Comparison of ENCODE assay signal across 1 cellular context in the genomic region with DNA sequence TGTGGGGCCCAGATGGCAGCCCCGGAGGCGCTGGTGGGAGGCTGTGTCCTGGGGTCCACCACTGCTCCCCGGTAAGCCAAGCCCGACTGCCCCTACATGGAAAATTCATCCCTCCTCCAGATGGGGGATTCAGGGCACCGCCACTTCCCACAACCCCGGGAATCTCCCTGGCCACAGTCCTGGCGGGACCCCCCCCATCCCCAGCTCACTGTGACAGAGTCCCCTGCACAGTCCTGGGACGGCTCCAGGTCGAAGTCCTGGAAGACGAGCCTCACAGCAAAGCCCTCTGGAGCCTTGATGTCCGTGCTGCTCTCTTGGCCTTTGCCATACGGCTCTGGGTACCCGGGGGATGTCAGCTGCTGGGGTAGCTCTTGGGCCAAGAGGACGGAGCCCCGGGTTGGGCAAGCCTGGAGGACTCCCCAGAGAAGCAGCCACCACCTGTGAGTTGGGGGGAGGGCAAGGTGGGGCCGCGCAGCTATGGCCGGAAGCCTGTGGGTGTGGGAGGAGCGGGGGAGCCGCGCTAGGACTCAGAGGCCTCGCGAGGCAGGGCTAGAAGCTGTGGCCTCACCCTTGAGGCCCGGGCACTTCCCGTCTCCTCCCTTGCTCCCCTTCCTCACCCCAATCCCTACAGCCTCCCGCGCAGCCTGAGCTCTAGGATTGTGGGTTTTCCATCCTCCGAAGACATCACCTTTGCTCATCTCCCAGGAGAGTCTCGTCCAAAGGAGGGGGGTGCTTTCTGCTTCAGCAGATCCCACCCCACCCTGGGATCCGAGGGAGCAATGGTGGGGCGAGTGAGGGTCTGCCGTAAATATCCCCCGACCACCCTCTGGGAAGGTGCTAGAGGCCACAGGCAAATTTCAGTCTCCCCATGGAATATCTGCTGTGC.
TF ChIP-seq lines count a peak whose summit lies in the region.

No MANE protein-coding gene starts in this region.

TF ChIP-seq in WTC11, 78 proteins besides CTCF, POLR2A, EP300 and RAD21 (continued from another document and continues in another):
- TF ChIP-seq IRF2 (CRISPR knock-in tag; IDR thresholded peaks at IDR 0.05; ENCODE audit: borderline replicate concordance, low read depth) (no peak), SOX15 (CRISPR knock-in tag; IDR thresholded peaks at IDR 0.05) (no peak), ZNF121 (CRISPR knock-in tag; IDR thresholded peaks at IDR 0.05) (peak; percentile 95), SMAD3 (CRISPR knock-in tag; IDR thresholded peaks at IDR 0.05; ENCODE audit: borderline replicate concordance) (no peak), SMAD4 (CRISPR knock-in tag; IDR thresholded peaks at IDR 0.05) (no peak), RORB (CRISPR knock-in tag; IDR thresholded peaks at IDR 0.05) (no peak), MYBL2 (CRISPR knock-in tag; IDR thresholded peaks at IDR 0.05) (no peak), FOXJ3 (CRISPR knock-in tag; IDR thresholded peaks at IDR 0.05; ENCODE audit: borderline replicate concordance) (no peak), ZNF396 (CRISPR knock-in tag; IDR thresholded peaks at IDR 0.05; ENCODE audit: borderline replicate concordance) (no peak), NR3C1 (CRISPR knock-in tag; conservative IDR thresholded peaks at IDR 0.05; ENCODE audit: low read depth) (no peak), NR2C2 (CRISPR knock-in tag; IDR thresholded peaks at IDR 0.05) (no peak), ELF4 (CRISPR knock-in tag; IDR thresholded peaks at IDR 0.05; ENCODE audit: low read depth) (no peak), OVOL2 (CRISPR knock-in tag; IDR thresholded peaks at IDR 0.05; ENCODE audit: borderline replicate concordance) (no peak), GRHL2 (CRISPR knock-in tag; IDR thresholded peaks at IDR 0.05; ENCODE audit: insufficient replicate concordance, severe bottlenecking) (no peak), SP1 (CRISPR knock-in tag; conservative IDR thresholded peaks at IDR 0.05) (0 out of 2 replicates have a peak, but pooled peaks have one; percentile 48), KAT7 (CRISPR knock-in tag; IDR thresholded peaks at IDR 0.05; ENCODE audit: borderline replicate concordance) (peak; percentile 30; the same call in 1 of the 2 replicates)
- TF ChIP-seq, protein P1, sequence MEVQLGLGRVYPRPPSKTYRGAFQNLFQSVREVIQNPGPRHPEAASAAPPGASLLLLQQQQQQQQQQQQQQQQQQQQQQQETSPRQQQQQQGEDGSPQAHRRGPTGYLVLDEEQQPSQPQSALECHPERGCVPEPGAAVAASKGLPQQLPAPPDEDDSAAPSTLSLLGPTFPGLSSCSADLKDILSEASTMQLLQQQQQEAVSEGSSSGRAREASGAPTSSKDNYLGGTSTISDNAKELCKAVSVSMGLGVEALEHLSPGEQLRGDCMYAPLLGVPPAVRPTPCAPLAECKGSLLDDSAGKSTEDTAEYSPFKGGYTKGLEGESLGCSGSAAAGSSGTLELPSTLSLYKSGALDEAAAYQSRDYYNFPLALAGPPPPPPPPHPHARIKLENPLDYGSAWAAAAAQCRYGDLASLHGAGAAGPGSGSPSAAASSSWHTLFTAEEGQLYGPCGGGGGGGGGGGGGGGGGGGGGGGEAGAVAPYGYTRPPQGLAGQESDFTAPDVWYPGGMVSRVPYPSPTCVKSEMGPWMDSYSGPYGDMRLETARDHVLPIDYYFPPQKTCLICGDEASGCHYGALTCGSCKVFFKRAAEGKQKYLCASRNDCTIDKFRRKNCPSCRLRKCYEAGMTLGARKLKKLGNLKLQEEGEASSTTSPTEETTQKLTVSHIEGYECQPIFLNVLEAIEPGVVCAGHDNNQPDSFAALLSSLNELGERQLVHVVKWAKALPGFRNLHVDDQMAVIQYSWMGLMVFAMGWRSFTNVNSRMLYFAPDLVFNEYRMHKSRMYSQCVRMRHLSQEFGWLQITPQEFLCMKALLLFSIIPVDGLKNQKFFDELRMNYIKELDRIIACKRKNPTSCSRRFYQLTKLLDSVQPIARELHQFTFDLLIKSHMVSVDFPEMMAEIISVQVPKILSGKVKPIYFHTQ (CRISPR knock-in tag; IDR thresholded peaks at IDR 0.05): no peak
- TF ChIP-seq, protein P2, sequence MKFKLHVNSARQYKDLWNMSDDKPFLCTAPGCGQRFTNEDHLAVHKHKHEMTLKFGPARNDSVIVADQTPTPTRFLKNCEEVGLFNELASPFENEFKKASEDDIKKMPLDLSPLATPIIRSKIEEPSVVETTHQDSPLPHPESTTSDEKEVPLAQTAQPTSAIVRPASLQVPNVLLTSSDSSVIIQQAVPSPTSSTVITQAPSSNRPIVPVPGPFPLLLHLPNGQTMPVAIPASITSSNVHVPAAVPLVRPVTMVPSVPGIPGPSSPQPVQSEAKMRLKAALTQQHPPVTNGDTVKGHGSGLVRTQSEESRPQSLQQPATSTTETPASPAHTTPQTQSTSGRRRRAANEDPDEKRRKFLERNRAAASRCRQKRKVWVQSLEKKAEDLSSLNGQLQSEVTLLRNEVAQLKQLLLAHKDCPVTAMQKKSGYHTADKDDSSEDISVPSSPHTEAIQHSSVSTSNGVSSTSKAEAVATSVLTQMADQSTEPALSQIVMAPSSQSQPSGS (CRISPR knock-in tag; IDR thresholded peaks at IDR 0.05; ENCODE audit: borderline replicate concordance, low read depth): no peak
- TF ChIP-seq, protein P3, sequence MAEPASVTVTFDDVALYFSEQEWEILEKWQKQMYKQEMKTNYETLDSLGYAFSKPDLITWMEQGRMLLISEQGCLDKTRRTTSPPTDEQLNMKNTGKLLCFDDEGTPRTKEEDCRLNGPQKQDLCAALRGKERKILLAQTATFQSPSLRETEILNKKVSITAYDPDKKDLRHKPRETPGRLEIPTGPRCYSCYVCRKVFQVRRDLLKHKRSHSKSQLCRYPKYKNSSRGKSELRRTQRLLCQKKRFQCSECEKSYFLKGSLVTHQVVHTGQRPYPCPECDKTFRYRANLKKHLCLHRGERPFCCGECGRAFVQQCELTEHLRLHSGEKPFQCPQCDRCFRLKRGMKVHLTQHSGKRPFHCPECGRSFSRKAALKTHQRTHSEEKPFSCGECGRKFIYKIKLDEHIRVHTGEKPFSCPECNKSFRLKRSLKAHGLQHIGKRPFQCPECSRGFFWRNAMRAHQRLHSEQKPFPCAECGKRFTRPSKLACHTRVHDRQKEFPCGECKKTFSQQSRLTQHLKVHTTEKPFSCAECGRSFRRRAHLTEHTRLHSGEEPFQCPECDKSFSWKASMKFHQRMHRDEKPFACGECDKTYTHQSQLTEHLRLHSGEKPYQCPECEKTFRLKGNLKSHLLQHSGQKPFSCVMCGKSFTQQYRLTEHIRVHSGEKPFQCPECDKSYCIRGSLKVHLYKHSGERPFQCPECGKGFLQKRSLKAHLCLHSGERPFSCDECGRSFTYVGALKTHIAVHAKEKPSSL (CRISPR knock-in tag; conservative IDR thresholded peaks at IDR 0.05): no peak
- TF ChIP-seq, protein P4, sequence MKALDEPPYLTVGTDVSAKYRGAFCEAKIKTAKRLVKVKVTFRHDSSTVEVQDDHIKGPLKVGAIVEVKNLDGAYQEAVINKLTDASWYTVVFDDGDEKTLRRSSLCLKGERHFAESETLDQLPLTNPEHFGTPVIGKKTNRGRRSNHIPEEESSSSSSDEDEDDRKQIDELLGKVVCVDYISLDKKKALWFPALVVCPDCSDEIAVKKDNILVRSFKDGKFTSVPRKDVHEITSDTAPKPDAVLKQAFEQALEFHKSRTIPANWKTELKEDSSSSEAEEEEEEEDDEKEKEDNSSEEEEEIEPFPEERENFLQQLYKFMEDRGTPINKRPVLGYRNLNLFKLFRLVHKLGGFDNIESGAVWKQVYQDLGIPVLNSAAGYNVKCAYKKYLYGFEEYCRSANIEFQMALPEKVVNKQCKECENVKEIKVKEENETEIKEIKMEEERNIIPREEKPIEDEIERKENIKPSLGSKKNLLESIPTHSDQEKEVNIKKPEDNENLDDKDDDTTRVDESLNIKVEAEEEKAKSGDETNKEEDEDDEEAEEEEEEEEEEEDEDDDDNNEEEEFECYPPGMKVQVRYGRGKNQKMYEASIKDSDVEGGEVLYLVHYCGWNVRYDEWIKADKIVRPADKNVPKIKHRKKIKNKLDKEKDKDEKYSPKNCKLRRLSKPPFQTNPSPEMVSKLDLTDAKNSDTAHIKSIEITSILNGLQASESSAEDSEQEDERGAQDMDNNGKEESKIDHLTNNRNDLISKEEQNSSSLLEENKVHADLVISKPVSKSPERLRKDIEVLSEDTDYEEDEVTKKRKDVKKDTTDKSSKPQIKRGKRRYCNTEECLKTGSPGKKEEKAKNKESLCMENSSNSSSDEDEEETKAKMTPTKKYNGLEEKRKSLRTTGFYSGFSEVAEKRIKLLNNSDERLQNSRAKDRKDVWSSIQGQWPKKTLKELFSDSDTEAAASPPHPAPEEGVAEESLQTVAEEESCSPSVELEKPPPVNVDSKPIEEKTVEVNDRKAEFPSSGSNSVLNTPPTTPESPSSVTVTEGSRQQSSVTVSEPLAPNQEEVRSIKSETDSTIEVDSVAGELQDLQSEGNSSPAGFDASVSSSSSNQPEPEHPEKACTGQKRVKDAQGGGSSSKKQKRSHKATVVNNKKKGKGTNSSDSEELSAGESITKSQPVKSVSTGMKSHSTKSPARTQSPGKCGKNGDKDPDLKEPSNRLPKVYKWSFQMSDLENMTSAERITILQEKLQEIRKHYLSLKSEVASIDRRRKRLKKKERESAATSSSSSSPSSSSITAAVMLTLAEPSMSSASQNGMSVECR (CRISPR knock-in tag; IDR thresholded peaks at IDR 0.05; ENCODE audit: borderline replicate concordance): no peak
- TF ChIP-seq, protein P5, sequence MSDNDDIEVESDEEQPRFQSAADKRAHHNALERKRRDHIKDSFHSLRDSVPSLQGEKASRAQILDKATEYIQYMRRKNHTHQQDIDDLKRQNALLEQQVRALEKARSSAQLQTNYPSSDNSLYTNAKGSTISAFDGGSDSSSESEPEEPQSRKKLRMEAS (CRISPR knock-in tag; IDR thresholded peaks at IDR 0.05): no peak; the same call in 1 of the 2 replicates
- TF ChIP-seq, protein P6, sequence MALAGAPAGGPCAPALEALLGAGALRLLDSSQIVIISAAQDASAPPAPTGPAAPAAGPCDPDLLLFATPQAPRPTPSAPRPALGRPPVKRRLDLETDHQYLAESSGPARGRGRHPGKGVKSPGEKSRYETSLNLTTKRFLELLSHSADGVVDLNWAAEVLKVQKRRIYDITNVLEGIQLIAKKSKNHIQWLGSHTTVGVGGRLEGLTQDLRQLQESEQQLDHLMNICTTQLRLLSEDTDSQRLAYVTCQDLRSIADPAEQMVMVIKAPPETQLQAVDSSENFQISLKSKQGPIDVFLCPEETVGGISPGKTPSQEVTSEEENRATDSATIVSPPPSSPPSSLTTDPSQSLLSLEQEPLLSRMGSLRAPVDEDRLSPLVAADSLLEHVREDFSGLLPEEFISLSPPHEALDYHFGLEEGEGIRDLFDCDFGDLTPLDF (CRISPR knock-in tag; IDR thresholded peaks at IDR 0.05): 0 out of 2 replicates have a peak, but pooled peaks have one; percentile 38
- TF ChIP-seq, protein P7, sequence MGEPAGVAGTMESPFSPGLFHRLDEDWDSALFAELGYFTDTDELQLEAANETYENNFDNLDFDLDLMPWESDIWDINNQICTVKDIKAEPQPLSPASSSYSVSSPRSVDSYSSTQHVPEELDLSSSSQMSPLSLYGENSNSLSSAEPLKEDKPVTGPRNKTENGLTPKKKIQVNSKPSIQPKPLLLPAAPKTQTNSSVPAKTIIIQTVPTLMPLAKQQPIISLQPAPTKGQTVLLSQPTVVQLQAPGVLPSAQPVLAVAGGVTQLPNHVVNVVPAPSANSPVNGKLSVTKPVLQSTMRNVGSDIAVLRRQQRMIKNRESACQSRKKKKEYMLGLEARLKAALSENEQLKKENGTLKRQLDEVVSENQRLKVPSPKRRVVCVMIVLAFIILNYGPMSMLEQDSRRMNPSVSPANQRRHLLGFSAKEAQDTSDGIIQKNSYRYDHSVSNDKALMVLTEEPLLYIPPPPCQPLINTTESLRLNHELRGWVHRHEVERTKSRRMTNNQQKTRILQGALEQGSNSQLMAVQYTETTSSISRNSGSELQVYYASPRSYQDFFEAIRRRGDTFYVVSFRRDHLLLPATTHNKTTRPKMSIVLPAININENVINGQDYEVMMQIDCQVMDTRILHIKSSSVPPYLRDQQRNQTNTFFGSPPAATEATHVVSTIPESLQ (CRISPR knock-in tag; IDR thresholded peaks at IDR 0.05): no peak
- TF ChIP-seq, protein P8, sequence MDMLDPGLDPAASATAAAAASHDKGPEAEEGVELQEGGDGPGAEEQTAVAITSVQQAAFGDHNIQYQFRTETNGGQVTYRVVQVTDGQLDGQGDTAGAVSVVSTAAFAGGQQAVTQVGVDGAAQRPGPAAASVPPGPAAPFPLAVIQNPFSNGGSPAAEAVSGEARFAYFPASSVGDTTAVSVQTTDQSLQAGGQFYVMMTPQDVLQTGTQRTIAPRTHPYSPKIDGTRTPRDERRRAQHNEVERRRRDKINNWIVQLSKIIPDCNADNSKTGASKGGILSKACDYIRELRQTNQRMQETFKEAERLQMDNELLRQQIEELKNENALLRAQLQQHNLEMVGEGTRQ (CRISPR knock-in tag; IDR thresholded peaks at IDR 0.05): no peak
- TF ChIP-seq, protein P9, sequence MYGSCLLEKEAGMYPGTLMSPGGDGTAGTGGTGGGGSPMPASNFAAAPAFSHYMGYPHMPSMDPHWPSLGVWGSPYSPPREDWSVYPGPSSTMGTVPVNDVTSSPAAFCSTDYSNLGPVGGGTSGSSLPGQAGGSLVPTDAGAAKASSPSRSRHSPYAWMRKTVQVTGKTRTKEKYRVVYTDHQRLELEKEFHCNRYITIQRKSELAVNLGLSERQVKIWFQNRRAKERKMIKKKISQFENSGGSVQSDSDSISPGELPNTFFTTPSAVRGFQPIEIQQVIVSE (CRISPR knock-in tag; IDR thresholded peaks at IDR 0.05; ENCODE audit: borderline replicate concordance): no peak
- TF ChIP-seq, protein P10, sequence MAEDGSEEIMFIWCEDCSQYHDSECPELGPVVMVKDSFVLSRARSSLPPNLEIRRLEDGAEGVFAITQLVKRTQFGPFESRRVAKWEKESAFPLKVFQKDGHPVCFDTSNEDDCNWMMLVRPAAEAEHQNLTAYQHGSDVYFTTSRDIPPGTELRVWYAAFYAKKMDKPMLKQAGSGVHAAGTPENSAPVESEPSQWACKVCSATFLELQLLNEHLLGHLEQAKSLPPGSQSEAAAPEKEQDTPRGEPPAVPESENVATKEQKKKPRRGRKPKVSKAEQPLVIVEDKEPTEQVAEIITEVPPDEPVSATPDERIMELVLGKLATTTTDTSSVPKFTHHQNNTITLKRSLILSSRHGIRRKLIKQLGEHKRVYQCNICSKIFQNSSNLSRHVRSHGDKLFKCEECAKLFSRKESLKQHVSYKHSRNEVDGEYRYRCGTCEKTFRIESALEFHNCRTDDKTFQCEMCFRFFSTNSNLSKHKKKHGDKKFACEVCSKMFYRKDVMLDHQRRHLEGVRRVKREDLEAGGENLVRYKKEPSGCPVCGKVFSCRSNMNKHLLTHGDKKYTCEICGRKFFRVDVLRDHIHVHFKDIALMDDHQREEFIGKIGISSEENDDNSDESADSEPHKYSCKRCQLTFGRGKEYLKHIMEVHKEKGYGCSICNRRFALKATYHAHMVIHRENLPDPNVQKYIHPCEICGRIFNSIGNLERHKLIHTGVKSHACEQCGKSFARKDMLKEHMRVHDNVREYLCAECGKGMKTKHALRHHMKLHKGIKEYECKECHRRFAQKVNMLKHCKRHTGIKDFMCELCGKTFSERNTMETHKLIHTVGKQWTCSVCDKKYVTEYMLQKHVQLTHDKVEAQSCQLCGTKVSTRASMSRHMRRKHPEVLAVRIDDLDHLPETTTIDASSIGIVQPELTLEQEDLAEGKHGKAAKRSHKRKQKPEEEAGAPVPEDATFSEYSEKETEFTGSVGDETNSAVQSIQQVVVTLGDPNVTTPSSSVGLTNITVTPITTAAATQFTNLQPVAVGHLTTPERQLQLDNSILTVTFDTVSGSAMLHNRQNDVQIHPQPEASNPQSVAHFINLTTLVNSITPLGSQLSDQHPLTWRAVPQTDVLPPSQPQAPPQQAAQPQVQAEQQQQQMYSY (CRISPR knock-in tag; IDR thresholded peaks at IDR 0.05): no peak
- TF ChIP-seq, protein P11, sequence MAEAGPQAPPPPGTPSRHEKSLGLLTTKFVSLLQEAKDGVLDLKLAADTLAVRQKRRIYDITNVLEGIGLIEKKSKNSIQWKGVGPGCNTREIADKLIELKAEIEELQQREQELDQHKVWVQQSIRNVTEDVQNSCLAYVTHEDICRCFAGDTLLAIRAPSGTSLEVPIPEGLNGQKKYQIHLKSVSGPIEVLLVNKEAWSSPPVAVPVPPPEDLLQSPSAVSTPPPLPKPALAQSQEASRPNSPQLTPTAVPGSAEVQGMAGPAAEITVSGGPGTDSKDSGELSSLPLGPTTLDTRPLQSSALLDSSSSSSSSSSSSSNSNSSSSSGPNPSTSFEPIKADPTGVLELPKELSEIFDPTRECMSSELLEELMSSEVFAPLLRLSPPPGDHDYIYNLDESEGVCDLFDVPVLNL (CRISPR knock-in tag; IDR thresholded peaks at IDR 0.05; ENCODE audit: borderline replicate concordance, low read depth): no peak
